ENCODE assay signal across 17 cellular contexts in genomic region chr2:9225806-9226205, GRCh38.
"Had no signal": no experiment of that assay in that cellular context is flagged by ENCODE, and none has a peak within 500 bp of the region (broad histone marks: within the 10 kb centered on the region; RNA-seq: fewer than 3 reads in every experiment).

No MANE protein-coding gene starts in this region.

- H3K9me3 ChIP-seq: breast epithelium, left lung, sigmoid colon, stomach, thoracic aorta had no signal

- ATAC-seq: effector memory CD8-positive, alpha-beta T cell; left lung had no signal

- H3K4me1 Mint-ChIP-seq: activated CD4-positive, alpha-beta T cell treated with anti-CD3 and anti-CD28 coated beads, Interleukin-2, amount 10 ng/mL, durations not matched to agents 7 days and 5 days had no signal

- H3K36me3 ChIP-seq: breast epithelium, left lung, sigmoid colon, spleen, stomach, thoracic aorta had no signal

- H3K27ac Mint-ChIP-seq: activated CD4-positive, alpha-beta T cell treated with anti-CD3 and anti-CD28 coated beads, Interleukin-2, amount 10 ng/mL, durations not matched to agents 7 days and 5 days; dendritic cell treated with granulocyte-macrophage colony-stimulating factor and Interleukin-4, amounts not matched to agents 40 ng/mL and 50 ng/mL, for 4 days; effector memory CD8-positive, alpha-beta T cell; T-helper 2 cell treated with Interferon-gamma antibody and Interleukin-4, amounts not matched to agents 5 μg/mL and 100 μg/mL, for 36 hours had no signal

- DNase-seq: activated CD4-positive, alpha-beta T cell treated with anti-CD3 and anti-CD28 coated beads, Interleukin-2, amount 10 ng/mL, durations not matched to agents 7 days and 5 days; activated naive CD4-positive, alpha-beta T cell; activated T-cell treated with anti-CD3 and anti-CD28 coated beads for 4 hours; aorta; effector memory CD8-positive, alpha-beta T cell; foreskin melanocyte; islet precursor cell; sigmoid colon; spleen; stomach had no signal

- H3K4me3 ChIP-seq: breast epithelium, left lung, sigmoid colon, spleen, stomach, thoracic aorta had no signal

- H3K27me3 ChIP-seq: breast epithelium, sigmoid colon, stomach had no signal

- H3K4me3 Mint-ChIP-seq: activated CD4-positive, alpha-beta T cell treated with anti-CD3 and anti-CD28 coated beads, Interleukin-2, amount 10 ng/mL, durations not matched to agents 7 days and 5 days; dendritic cell treated with granulocyte-macrophage colony-stimulating factor and Interleukin-4, amounts not matched to agents 40 ng/mL and 50 ng/mL, for 4 days; effector memory CD8-positive, alpha-beta T cell; nephron; T-helper 2 cell treated with Interferon-gamma antibody and Interleukin-4, amounts not matched to agents 5 μg/mL and 100 μg/mL, for 36 hours had no signal

- H3K9me3 Mint-ChIP-seq: activated CD4-positive, alpha-beta T cell treated with anti-CD3 and anti-CD28 coated beads, Interleukin-2, amount 10 ng/mL, durations not matched to agents 7 days and 5 days; dendritic cell treated with granulocyte-macrophage colony-stimulating factor and Interleukin-4, amounts not matched to agents 40 ng/mL and 50 ng/mL, for 4 days; effector memory CD8-positive, alpha-beta T cell; T-helper 2 cell treated with Interferon-gamma antibody and Interleukin-4, amounts not matched to agents 5 μg/mL and 100 μg/mL, for 36 hours had no signal

- H3K27ac ChIP-seq: epithelial cell of prostate, spleen, stomach had no signal
